8 cellular contexts compared by ENCODE assay signal in genomic region chr17:7557825-7558543, GRCh38. TPM values are rescaled to one million over a fixed set of nuclear protein-coding genes. Genes with fewer than 3 reads are reported as not detected.
DNase-seq lines count a peak whose midpoint lies in the region; ATAC-seq and TF ChIP-seq lines count a peak whose summit lies in the region.

No MANE protein-coding gene starts in this region.

- CTCF ChIA-PET in Panc1 (lab: Charles Lee) = interaction anchor here (0.6 kb wide), 1 partner anchor 151 kb away, joined by 4 read pairs; no protein-coding TSS in a partner anchor

- TF ChIP-seq POLR2A in lower leg skin (IDR thresholded peaks at IDR 0.05) = no peak

- peak; percentile 82 for DNase-seq in CD14-positive monocyte (ENCODE audit: low spot score)
- peak; percentile 72 for DNase-seq in GM20000 (ENCODE audit: low spot score)
- no peak for DNase-seq in Panc1 (ENCODE audit: low read depth, low spot score)
- DNase-seq in dermis blood vessel endothelial cell = peak; percentile 90
- peak; percentile 80 to 95 for DNase-seq in lower leg skin (ENCODE audit: low spot score in 2 of 2)
- DNase-seq in superior temporal gyrus (ENCODE audit: extremely low spot score) = peak; percentile 69
- DNase-seq in smooth muscle cell (lab: John Stamatoyannopoulos, UW; ENCODE audit: unreplicated experiment) = no peak

- H3K79me2 ChIP-seq in smooth muscle cell (ENCODE audit: low read depth) = peaks cover 11% of the 10 kb centered on the region

- intact Hi-C loops in CD14-positive monocyte (cut with micrococcal nuclease) (no loop called here), Panc1 (cut with micrococcal nuclease; ENCODE audit: unreplicated experiment) (no loop called here), lower leg skin (cut with DNase I; ENCODE audit: low total_unique reads) (loop anchor here (10.0 kb wide), 2 partner anchors 63 to 203 kb away; partner anchors contain the start of genes KCTD11 and TMEM95)

- H3K27me3 Mint-ChIP-seq in CD14-positive monocyte (ENCODE audit: low read depth in 3 of 3) = peaks cover 0 to 8% (median 7%) of the 10 kb centered on the region in 3 donors

- H3K4me1 ChIP-seq in Panc1 (ENCODE audit: control insufficient read depth, insufficient read depth, low read length) (peaks cover 30% of the 10 kb centered on the region), smooth muscle cell (ENCODE audit: low read depth) (peaks cover 25% of the 10 kb centered on the region)

- H2AFZ ChIP-seq in smooth muscle cell (ENCODE audit: low read depth) = no peak overlapping the region

- no peak overlapping the region for H3K4me2 ChIP-seq in smooth muscle cell

- H3K9ac ChIP-seq in smooth muscle cell (ENCODE audit: low read depth) = no peak overlapping the region

- no TSS peak for BruUV-seq in Panc1 (replicated peaks; lab: Mats Ljungman, UMichigan)

- peaks cover 0 to 3% (median 0%) of the 10 kb centered on the region in 7 donors for H3K9me3 Mint-ChIP-seq in CD14-positive monocyte

- peak overlapping the region; percentile 97 to 98 for H3K4me3 Mint-ChIP-seq in CD14-positive monocyte

- peaks cover 35 to 50% of the 10 kb centered on the region in 2 donors for H3K36me3 Mint-ChIP-seq in CD14-positive monocyte

- H3K9me3 ChIP-seq in Panc1 (ENCODE audit: control insufficient read depth, insufficient read depth, low read depth, low read length) (no peaks in the 10 kb centered on the region), smooth muscle cell (replicated peaks; ENCODE audit: low read depth) (no peaks in the 10 kb centered on the region)

- H3K27ac ChIP-seq in Panc1 (ENCODE audit: low read length) = peak overlapping the region; percentile 76
- no peak overlapping the region for H3K27ac ChIP-seq in smooth muscle cell (ENCODE audit: low read depth)

- peaks cover 5% of the 10 kb centered on the region for H3F3A ChIP-seq in smooth muscle cell (ENCODE audit: low read depth)

- ATAC-seq in Panc1 (peak; percentile 44), HG03135 (IDR thresholded peaks at IDR 0.05; ENCODE audit: unreplicated experiment) (no peak)

- no peak for TF ChIP-seq CTCF in CD14-positive monocyte (IDR thresholded peaks at IDR 0.05)
- no peak for TF ChIP-seq CTCF in GM20000 (IDR thresholded peaks at IDR 0.05; ENCODE audit: extremely low read depth, missing control alignments)
- TF ChIP-seq CTCF in Panc1 (IDR thresholded peaks at IDR 0.05) = no peak
- no peak for TF ChIP-seq CTCF in lower leg skin (IDR thresholded peaks at IDR 0.05)
- TF ChIP-seq CTCF in smooth muscle cell (IDR thresholded peaks at IDR 0.05; ENCODE audit: borderline replicate concordance, insufficient read depth, poor library complexity, severe bottlenecking) = no peak

- H3K4me1 Mint-ChIP-seq in CD14-positive monocyte = peaks cover 74% of the 10 kb centered on the region

- H3K4me3 ChIP-seq in Panc1 (ENCODE audit: low read depth in 2 of 2, low read length in 2 of 2) = peak overlapping the region in 1 of 2 experiments; percentile 23; a peak in 2 of 4 replicates
- H3K4me3 ChIP-seq in lower leg skin (ENCODE audit: low read depth, poor library complexity, severe bottlenecking) = no peak overlapping the region
- H3K4me3 ChIP-seq in smooth muscle cell = no peak overlapping the region

- peak overlapping the region; percentile 93 to 98 (median 97) for H3K27ac Mint-ChIP-seq in CD14-positive monocyte

- H3K36me3 ChIP-seq in Panc1 (ENCODE audit: control insufficient read depth, insufficient read depth, low read length) (peaks cover 4% of the 10 kb centered on the region; the same call in 1 of the 2 replicates), smooth muscle cell (ENCODE audit: low read depth) (no peaks in the 10 kb centered on the region)

- H4K20me1 ChIP-seq in smooth muscle cell (ENCODE audit: low read depth) = no peaks in the 10 kb centered on the region

- 3 to 9% methylated on average over 21 of the region's 21 CpGs for WGBS in lower leg skin, 2 donors
- 51% methylated on average over 21 of the region's 21 CpGs for WGBS in smooth muscle cell (ENCODE audit: low lambda C conversion rate)

- no peaks in the 10 kb centered on the region for H3K27me3 ChIP-seq in Panc1 (ENCODE audit: control insufficient read depth, insufficient read depth, low read length)
- H3K27me3 ChIP-seq in smooth muscle cell (ENCODE audit: low read depth) = no peaks in the 10 kb centered on the region

- in situ Hi-C loops in Panc1 (cut with HindIII; ENCODE audit: low pct_unique_long_range_greater_than_20kb, low sequenced_read_pairs) = no loop called here

- POLR2A ChIA-PET in Panc1 (lab: Charles Lee) = no interaction called here

RNA-seq across cellular contexts. Expression of gene TNFSF13, which starts 0.6 kb away (rescaled TPM):
- 100 to 1,000 TPM; 491 to 523 TPM for polyA plus RNA-seq in CD14-positive monocyte
- 2.3 TPM for total RNA-seq in Panc1 (2021; ENCODE audit: unreplicated experiment)
- 3.1 TPM for polyA plus RNA-seq in Panc1 (2012; ENCODE audit: insufficient read length)
- 0.88 and 1.2 TPM in 2 replicates for total RNA-seq in dermis blood vessel endothelial cell
- total RNA-seq in lower leg skin = 10 to 100 TPM in 3 of 4 donors, 1 to 10 TPM in 1; 7.6 to 30.6 (median 17.6) TPM
- 0.18 and 4.1 TPM in 2 replicates for total RNA-seq in smooth muscle cell
- polyA plus RNA-seq in smooth muscle cell = 0.38 and 1.6 TPM in 2 replicates

RNA-seq across cellular contexts. Expression of gene SENP3, which starts 3.7 kb away (rescaled TPM):
- 1 to 10 TPM; 2.9 to 5.6 TPM for polyA plus RNA-seq in CD14-positive monocyte
- total RNA-seq in Panc1 (2021; ENCODE audit: unreplicated experiment) = 63.7 TPM
- 68.6 TPM for polyA plus RNA-seq in Panc1 (2012; ENCODE audit: insufficient read length)
- 79.8 and 89.3 TPM in 2 replicates for total RNA-seq in dermis blood vessel endothelial cell
- total RNA-seq in lower leg skin = 10 to 100 TPM; 39.5 to 53.0 (median 48.7) TPM
- 72.1 and 90.3 TPM in 2 replicates for total RNA-seq in smooth muscle cell
- 33.7 and 35.7 TPM in 2 replicates for polyA plus RNA-seq in smooth muscle cell

RNA-seq across cellular contexts. Expression of gene TNFSF12, which starts 9.1 kb away (rescaled TPM):
- polyA plus RNA-seq in CD14-positive monocyte (10 to 100 TPM; 37.7 to 50.2 TPM), smooth muscle cell (13.6 and 16.1 TPM in 2 replicates)
- total RNA-seq in Panc1 (2021; ENCODE audit: unreplicated experiment) (12.6 TPM), dermis blood vessel endothelial cell (9.2 and 26.1 TPM in 2 replicates), lower leg skin (10 to 100 TPM in 3 of 4 donors, 1 to 10 TPM in 1; 9.9 to 31.7 (median 20.9) TPM), smooth muscle cell (5.9 and 6.2 TPM in 2 replicates)
- 30.6 TPM for polyA plus RNA-seq in Panc1 (2012; ENCODE audit: insufficient read length)

RNA-seq across cellular contexts. Expression of gene CD68, which starts 21.5 kb away (rescaled TPM):
- polyA plus RNA-seq in CD14-positive monocyte (100 to 1,000 TPM; 642 to 884 TPM), smooth muscle cell (27.5 and 30.2 TPM in 2 replicates)
- total RNA-seq in Panc1 (2021; ENCODE audit: unreplicated experiment) (51.6 TPM), dermis blood vessel endothelial cell (0.17 and 2.1 TPM in 2 replicates), lower leg skin (10 to 100 TPM; 14.2 to 26.9 (median 16.2) TPM), smooth muscle cell (20.7 and 22.7 TPM in 2 replicates)
- polyA plus RNA-seq in Panc1 (2012; ENCODE audit: insufficient read length) = 47.6 TPM

RNA-seq across cellular contexts. Expression of gene MPDU1, which starts 25.7 kb away (rescaled TPM):
- polyA plus RNA-seq in CD14-positive monocyte (100 to 1,000 TPM; 103 to 107 TPM), smooth muscle cell (70.7 and 75.1 TPM in 2 replicates)
- total RNA-seq in Panc1 (2021; ENCODE audit: unreplicated experiment) (47.1 TPM), dermis blood vessel endothelial cell (113 and 133 TPM in 2 replicates), lower leg skin (10 to 100 TPM; 30.4 to 97.7 (median 74.4) TPM), smooth muscle cell (155 and 228 TPM in 2 replicates)
- polyA plus RNA-seq in Panc1 (2012; ENCODE audit: insufficient read length) = 68.0 TPM

Comparison
In these comparisons a context has a peak if more than half of its experiments do, and no peak if none do; other contexts are left out.
1. DNase-seq: peak in CD14-positive monocyte (single experiment), GM20000 (single experiment), dermis blood vessel endothelial cell (single experiment), lower leg skin (2 of 2) and superior temporal gyrus (single experiment); none in Panc1 (single experiment) and smooth muscle cell (single experiment).